In the genomic region with DNA sequence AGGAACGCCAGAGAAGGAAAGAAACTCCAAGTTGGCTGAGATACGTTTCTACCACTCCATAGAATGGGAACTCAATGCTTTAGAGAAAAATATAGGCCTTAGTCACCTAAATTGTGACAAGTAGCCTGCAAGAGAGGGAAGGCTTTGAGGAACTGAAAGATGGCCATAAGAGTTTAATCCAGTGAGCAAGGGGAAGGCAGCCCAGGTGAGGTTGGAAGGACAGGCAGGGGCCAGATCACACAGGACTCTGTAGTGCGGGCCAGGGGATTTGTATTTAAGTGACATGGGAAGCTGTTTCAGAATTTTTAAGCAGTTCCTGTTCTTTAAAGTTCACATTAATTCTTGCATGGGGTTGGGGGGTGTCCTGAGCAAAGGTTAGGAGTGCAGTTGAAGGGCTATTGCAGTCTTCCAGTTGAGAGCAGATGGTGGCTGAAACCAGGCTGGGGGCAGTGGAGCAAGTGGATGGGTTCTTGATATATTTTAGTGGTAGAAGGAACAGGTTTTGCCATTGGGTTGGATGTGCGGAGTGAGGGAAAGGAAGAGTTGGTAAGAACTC, we compare ENCODE assay signal across 13 cellular contexts.
A peak's percentile ranks its signal among the peaks of the same experiment; 100 is the strongest.
DNase-seq lines count a peak whose midpoint lies in the region; ATAC-seq and TF ChIP-seq lines count a peak whose summit lies in the region.
"Had no signal": no experiment of that assay in that cellular context is flagged by ENCODE, and none has a peak within 500 bp of the region (broad histone marks: within the 10 kb centered on the region; RNA-seq: fewer than 3 reads in every experiment).

No MANE protein-coding gene starts in this region.

- peak overlapping the region; percentile 9 for H3K27ac ChIP-seq in subcutaneous abdominal adipose tissue (ENCODE audit: low read depth, low read length)
- H3K27ac ChIP-seq: 22Rv1 had no signal

- H3K9me3 Mint-ChIP-seq in CD14-positive monocyte: no peaks in the 10 kb centered on the region
- H3K9me3 Mint-ChIP-seq: IgD-negative memory B cell had no signal

- peak; percentile 31 for DNase-seq in DMS53 (lab: John Stamatoyannopoulos, UW)
- DNase-seq in DMS53 treated with DMSO at 0.1 percent for 48 hours (lab: John Stamatoyannopoulos, UW; ENCODE audit: unreplicated experiment): no peak
- DNase-seq in RPMI8226: peak; percentile 81
- no peak for DNase-seq in stimulated activated naive CD8-positive, alpha-beta T cell treated with anti-CD3 and anti-CD28 coated beads, Interleukin-15, Interleukin-2, amounts not matched to agents 100 U/mL and 50 U/mL, for 24 hours
- DNase-seq in NCI-H2171 (lab: John Stamatoyannopoulos, UW): no peak
- DNase-seq in CD14-positive monocyte (ENCODE audit: low spot score): no peak
- DNase-seq: activated CD8-positive, alpha-beta memory T cell treated with anti-CD3 and anti-CD28 coated beads, Interleukin-2, amount 50 U/mL, for 48 hours; GDM1; NCI-H524 treated with DMSO at 0.1 percent for 48 hours had no signal

- H3K4me3 ChIP-seq in subcutaneous abdominal adipose tissue (ENCODE audit: low read depth in 1 of 5, low read length in 5 of 5): peak overlapping the region in 1 of 5 donors; percentile 22

- H3K9ac ChIP-seq in subcutaneous abdominal adipose tissue (ENCODE audit: low read length in 5 of 5): no peak overlapping the region

- H3K4me1 Mint-ChIP-seq in CD14-positive monocyte: peaks cover 9% of the 10 kb centered on the region

- H3K4me1 ChIP-seq in subcutaneous abdominal adipose tissue (ENCODE audit: control insufficient read depth in 5 of 5, insufficient read depth in 5 of 5, low read length in 5 of 5): peaks cover 3 to 26% (median 21%) of the 10 kb centered on the region in 5 donors

- no peak overlapping the region for H3K4me3 Mint-ChIP-seq in CD14-positive monocyte

- no peaks in the 10 kb centered on the region for H3K36me3 ChIP-seq in subcutaneous abdominal adipose tissue (ENCODE audit: control insufficient read depth in 5 of 5, insufficient read depth in 5 of 5, low read length in 5 of 5)

- peak; percentile 17 for ATAC-seq in HG02884 (IDR thresholded peaks at IDR 0.05; ENCODE audit: unreplicated experiment)
- no peak for ATAC-seq in stimulated activated naive CD8-positive, alpha-beta T cell treated with anti-CD3 and anti-CD28 coated beads, Interleukin-15, Interleukin-2, amounts not matched to agents 100 U/mL and 50 U/mL, for 24 hours

- H3K9me3 ChIP-seq in subcutaneous abdominal adipose tissue (ENCODE audit: control insufficient read depth in 5 of 5, low read length in 5 of 5): no peaks in the 10 kb centered on the region

- TF ChIP-seq CTCF in CD14-positive monocyte (IDR thresholded peaks at IDR 0.05): no peak

- intact Hi-C loops in CD14-positive monocyte (cut with micrococcal nuclease): loop anchor here in 1 of 2 donors (10.0 kb wide), 1 partner anchor 58 kb away; no protein-coding TSS in a partner anchor

- H3K27me3 Mint-ChIP-seq in CD14-positive monocyte (ENCODE audit: low read depth in 3 of 3): peaks cover under 1 to 3% (median 3%) of the 10 kb centered on the region in 3 donors
- H3K27me3 Mint-ChIP-seq: IgD-negative memory B cell had no signal

- H3K27ac Mint-ChIP-seq in CD14-positive monocyte: peak overlapping the region in 1 of 7 donors; percentile 68

- peaks cover 4 to 10% of the 10 kb centered on the region in 2 donors for H3K36me3 Mint-ChIP-seq in CD14-positive monocyte
- H3K36me3 Mint-ChIP-seq: IgD-negative memory B cell had no signal

- no peaks in the 10 kb centered on the region for H3K27me3 ChIP-seq in subcutaneous abdominal adipose tissue (ENCODE audit: control insufficient read depth in 5 of 5, insufficient read depth in 4 of 5, low read length in 5 of 5)

Comparison
In these comparisons a context has a peak if more than half of its experiments do, and no peak if none do; other contexts are left out.
1. DNase-seq: peak in DMS53 (single experiment) and RPMI8226 (single experiment); none in DMS53 treated with DMSO at 0.1 percent for 48 hours (single experiment), stimulated activated naive CD8-positive, alpha-beta T cell treated with anti-CD3 and anti-CD28 coated beads, Interleukin-15, Interleukin-2, amounts not matched to agents 100 U/mL and 50 U/mL, for 24 hours (single experiment), NCI-H2171 (single experiment) and CD14-positive monocyte (single experiment).